ENCODE assay signal across 17 cellular contexts in genomic region chr20:41394931-41395668, GRCh38. TPM values are rescaled to one million over a fixed set of nuclear protein-coding genes. Genes with fewer than 3 reads are reported as not detected.
A peak's percentile ranks its signal among the peaks of the same experiment; 100 is the strongest.
DNase-seq lines count a peak whose midpoint lies in the region; ATAC-seq and TF ChIP-seq lines count a peak whose summit lies in the region.
"Had no signal": no experiment of that assay in that cellular context is flagged by ENCODE, and none has a peak within 500 bp of the region (broad histone marks: within the 10 kb centered on the region; RNA-seq: fewer than 3 reads in every experiment).

No MANE protein-coding gene starts in this region.

- CTCF ChIA-PET in mammary epithelial cell (lab: Charles Lee; ENCODE audit: low non-redundant PET), result no interaction called here

- no peaks in the 10 kb centered on the region for H4K20me1 ChIP-seq in mammary epithelial cell (ENCODE audit: insufficient read depth, low read length)

- TF ChIP-seq POLR2A in breast epithelium (IDR thresholded peaks at IDR 0.05) (no peak), ovary (IDR thresholded peaks at IDR 0.05) (no peak), uterus (IDR thresholded peaks at IDR 0.05) (no peak)

- H3K27ac ChIP-seq in breast epithelium (peak overlapping the region; percentile 32 to 36), mammary epithelial cell (ENCODE audit: insufficient read depth, low read depth, low read length) (no peak overlapping the region), ovary (no peak overlapping the region), uterus (peak overlapping the region; percentile 28 to 42)
- H3K27ac ChIP-seq: 22Rv1 had no signal

- peaks cover 0 to 18% of the 10 kb centered on the region in 2 donors for H3K4me1 ChIP-seq in breast epithelium
- H3K4me1 ChIP-seq in mammary epithelial cell (ENCODE audit: insufficient read depth, low read length), result peaks cover 19% of the 10 kb centered on the region
- H3K4me1 ChIP-seq in ovary (ENCODE audit: insufficient read depth), result peaks cover 16% of the 10 kb centered on the region
- H3K4me1 ChIP-seq in uterus, result no peaks in the 10 kb centered on the region

- peak; percentile 19 for ATAC-seq in left ventricle myocardium superior
- ATAC-seq: CD8-positive, alpha-beta T cell had no signal

- in situ Hi-C loops in mammary epithelial cell (cut with MboI; ENCODE audit: low sequenced_read_pairs in 2 of 2), result no loop called here

- no peak for TF ChIP-seq EP300 in ovary (IDR thresholded peaks at IDR 0.05)

- DNase-seq in breast epithelium (ENCODE audit: low spot score in 2 of 2) (no peak), mammary epithelial cell (no peak), left ventricle myocardium superior (peak; percentile 64), ovary (peak; percentile 42 to 87 (median 65)), uterus (peak in 1 of 2 donors; percentile 35), NCI-H345 (lab: John Stamatoyannopoulos, UW) (no peak), foreskin fibroblast (no peak), SIG-M5 treated with dmso at 0.1 percent for 504 hours (lab: John Stamatoyannopoulos, UW; ENCODE audit: unreplicated experiment) (no peak)
- DNase-seq: CD8-positive, alpha-beta T cell; NCI-H1436 treated with DMSO at 0.1 percent for 48 hours; NCI-H2081; NCI-H526 treated with DMSO at 0.1 percent for 48 hours; NK-92 treated with Interleukin-12 subunit alpha and Interleukin-12 subunit beta, amount 100 ng/mL, for 24 hours; OCI-M1; RPMI8226 had no signal

- BruUV-seq in mammary epithelial cell (replicated peaks; lab: Mats Ljungman, UMichigan), result no TSS peak

- H3K4me3 ChIP-seq in breast epithelium, result no peak overlapping the region
- H3K4me3 ChIP-seq in mammary epithelial cell (replicated peaks in 1 of 3; ENCODE audit: insufficient read depth in 1 of 3, low read depth in 2 of 3, low read length in 3 of 3), result no peak overlapping the region
- no peak overlapping the region for H3K4me3 ChIP-seq in ovary
- H3K4me3 ChIP-seq in uterus, result no peak overlapping the region
- no peak overlapping the region for H3K4me3 ChIP-seq in foreskin fibroblast (ENCODE audit: low read depth in 1 of 2, low read length in 2 of 2)

- H2AFZ ChIP-seq in mammary epithelial cell (ENCODE audit: low read depth, low read length), result no peak overlapping the region

- H3K79me2 ChIP-seq in mammary epithelial cell (ENCODE audit: insufficient read depth, low read length), result no peaks in the 10 kb centered on the region

- no peak overlapping the region for H3K4me2 ChIP-seq in mammary epithelial cell (ENCODE audit: insufficient read depth, low read depth, low read length)

- H3K9me3 ChIP-seq in breast epithelium (no peaks in the 10 kb centered on the region), mammary epithelial cell (replicated peaks; ENCODE audit: insufficient read depth, low read length) (no peaks in the 10 kb centered on the region), ovary (no peaks in the 10 kb centered on the region), uterus (no peaks in the 10 kb centered on the region)

- intact Hi-C loops in breast epithelium (cut with DNase I; ENCODE audit: low total_unique reads) (no loop called here), mammary epithelial cell (cut with micrococcal nuclease) (no loop called here), left ventricle myocardium superior (cut with micrococcal nuclease) (no loop called here), ovary (cut with DNase I) (no loop called here), uterus (cut with DNase I; ENCODE audit: low total_unique reads) (no loop called here)

- H3K9ac ChIP-seq in mammary epithelial cell (ENCODE audit: insufficient read depth, low read length), result no peak overlapping the region

- dilution Hi-C loops in mammary epithelial cell (cut with HindIII; ENCODE audit: low sequenced_read_pairs), result loop anchor here (5.0 kb wide), 1 partner anchor 48 kb away; no protein-coding TSS in a partner anchor

- TF ChIP-seq CTCF in breast epithelium (IDR thresholded peaks at IDR 0.05) (no peak), mammary epithelial cell (conservative IDR thresholded peaks at IDR 0.05 in 1 of 2, IDR thresholded peaks at IDR 0.05 in 1 of 2; ENCODE audit: extremely low read depth in 1 of 2, insufficient read depth in 1 of 2, low read depth in 1 of 2, low read length in 2 of 2) (no peak), ovary (IDR thresholded peaks at IDR 0.05) (no peak), uterus (IDR thresholded peaks at IDR 0.05) (no peak), foreskin fibroblast (IDR thresholded peaks at IDR 0.05; ENCODE audit: low read depth, low read length) (no peak)

- WGBS in mammary epithelial cell (ENCODE audit: low coverage, missing lambda C conversion rate), result 45% methylated on average over 6 of the region's 9 CpGs
- 43 to 50% (median 45%) methylated on average over 9 of the region's 9 CpGs for WGBS in ovary, 3 donors

- H3K36me3 ChIP-seq in breast epithelium, result no peaks in the 10 kb centered on the region
- no peaks in the 10 kb centered on the region for H3K36me3 ChIP-seq in mammary epithelial cell (ENCODE audit: insufficient read depth, low read length)
- no peaks in the 10 kb centered on the region for H3K36me3 ChIP-seq in ovary
- H3K36me3 ChIP-seq in uterus, result no peaks in the 10 kb centered on the region

- no peaks in the 10 kb centered on the region for H3K27me3 ChIP-seq in breast epithelium
- no peaks in the 10 kb centered on the region for H3K27me3 ChIP-seq in mammary epithelial cell (ENCODE audit: insufficient read depth, low read length)
- H3K27me3 ChIP-seq in ovary, result no peaks in the 10 kb centered on the region
- no peaks in the 10 kb centered on the region for H3K27me3 ChIP-seq in uterus

RNA-seq across cellular contexts. Expression of gene EMILIN3, which starts 28.5 kb away (rescaled TPM):
- total RNA-seq in breast epithelium, result 1 to 10 TPM in 2 of 3 donors, under 1 TPM in 1; 0.32 to 7.5 (median 1.3) TPM
- not detected for total RNA-seq in mammary epithelial cell
- polyA plus RNA-seq in mammary epithelial cell, result 0.02 TPM
- not detected for polyA minus RNA-seq in mammary epithelial cell
- total RNA-seq in left ventricle myocardium superior, result 4.3 TPM
- total RNA-seq in ovary, result 10 to 100 TPM in 4 of 7 donors, 1 to 10 TPM in 3; 1.5 to 33.5 (median 14.6) TPM
- polyA plus RNA-seq in ovary, result 1 to 10 TPM; 2.0 to 4.2 TPM
- total RNA-seq in uterus, result 10 to 100 TPM in 1 of 4 donors, 1 to 10 TPM in 1, under 1 TPM in 2; 0.29 to 53.0 (median 2.4) TPM
- total RNA-seq: CD8-positive, alpha-beta T cell; HT-29 had no signal

RNA-seq across cellular contexts. Expression of gene LPIN3, which starts 54.5 kb away (rescaled TPM):
- total RNA-seq in breast epithelium (10 to 100 TPM; 20.8 to 43.2 (median 39.0) TPM), mammary epithelial cell (10 to 100 TPM; 16.0 to 20.8 TPM), left ventricle myocardium superior (22.9 TPM), ovary (10 to 100 TPM in 6 of 7 donors, 1 to 10 TPM in 1; 8.3 to 21.6 (median 16.4) TPM), uterus (10 to 100 TPM in 2 of 4 donors, 1 to 10 TPM in 2; 7.4 to 30.5 (median 10.2) TPM)
- polyA plus RNA-seq in mammary epithelial cell (16.2 TPM), ovary (10 to 100 TPM in 1 of 2 donors, 1 to 10 TPM in 1; 5.1 to 12.5 TPM)
- polyA minus RNA-seq in mammary epithelial cell, result 16.2 TPM

Comparison
In these comparisons a context has a peak if more than half of its experiments do, and no peak if none do; other contexts are left out.
1. H3K27ac ChIP-seq: peak in breast epithelium (2 of 2) and uterus (2 of 2); none in mammary epithelial cell (single experiment) and ovary (0 of 2).
2. DNase-seq: peak in left ventricle myocardium superior (single experiment) and ovary (5 of 5); none in breast epithelium (0 of 2), mammary epithelial cell (single experiment), NCI-H345 (single experiment), foreskin fibroblast (0 of 2) and SIG-M5 treated with dmso at 0.1 percent for 504 hours (single experiment).